10 cellular contexts compared by ENCODE assay signal in the genomic region with DNA sequence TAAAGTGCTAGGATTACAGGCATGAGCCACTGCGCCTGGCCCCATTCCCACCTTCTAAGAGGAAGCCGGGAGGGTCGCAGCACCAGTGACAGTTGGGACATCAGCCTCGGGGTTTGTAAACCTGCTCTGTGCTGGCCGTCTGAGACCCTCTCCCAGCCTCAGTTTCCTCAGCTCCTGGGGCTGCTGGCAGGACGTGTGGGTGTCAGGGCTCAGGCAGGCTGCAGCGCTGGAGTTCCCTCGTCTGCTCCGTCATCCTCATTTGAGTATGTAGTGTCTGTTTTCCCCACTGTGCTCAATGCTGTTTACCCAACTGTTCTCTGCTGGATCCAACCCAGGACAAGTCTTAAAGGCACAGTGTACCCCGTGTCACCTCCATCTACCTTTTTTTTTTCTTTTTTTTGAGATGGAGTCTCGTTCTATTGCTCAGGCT. TPM values are rescaled to one million over a fixed set of nuclear protein-coding genes. Genes with fewer than 3 reads are reported as not detected.
DNase-seq lines count a peak whose midpoint lies in the region; ATAC-seq and TF ChIP-seq lines count a peak whose summit lies in the region.
"Had no signal": no experiment of that assay in that cellular context is flagged by ENCODE, and none has a peak within 500 bp of the region (broad histone marks: within the 10 kb centered on the region; RNA-seq: fewer than 3 reads in every experiment).

No MANE protein-coding gene starts in this region.

- H3K4me3 ChIP-seq in testis = no peak overlapping the region

- no peaks in the 10 kb centered on the region for H3K9me3 Mint-ChIP-seq in effector memory CD8-positive, alpha-beta T cell
- peaks cover 3% of the 10 kb centered on the region for H3K9me3 Mint-ChIP-seq in osteocyte (ENCODE audit: unreplicated experiment)

- intact Hi-C loops in testis (cut with DNase I; ENCODE audit: low total_unique reads) = no loop called here

- H3K36me3 Mint-ChIP-seq in effector memory CD8-positive, alpha-beta T cell (ENCODE audit: insufficient read depth) = peaks cover 48% of the 10 kb centered on the region
- H3K36me3 Mint-ChIP-seq in osteocyte (ENCODE audit: unreplicated experiment) = no peaks in the 10 kb centered on the region

- TF ChIP-seq CTCF in osteocyte (IDR thresholded peaks at IDR 0.05) (no peak), testis (IDR thresholded peaks at IDR 0.05) (no peak)

- 65 to 68% methylated on average over 10 to 11 of the region's 11 CpGs for WGBS in testis, 2 donors

- ATAC-seq in effector memory CD8-positive, alpha-beta T cell (replicated peaks) = no peak
- no peak for ATAC-seq in GM21737 (IDR thresholded peaks at IDR 0.05; ENCODE audit: unreplicated experiment)
- no peak for ATAC-seq in HG02840 (IDR thresholded peaks at IDR 0.05; ENCODE audit: low FRiP score, unreplicated experiment)
- no peak for ATAC-seq in HG03457 (IDR thresholded peaks at IDR 0.05; ENCODE audit: unreplicated experiment)

- H3K9me3 ChIP-seq in testis = no peaks in the 10 kb centered on the region

- no peak for TF ChIP-seq POLR2A in testis (IDR thresholded peaks at IDR 0.05)

- no peak overlapping the region for H3K27ac ChIP-seq in testis
- H3K27ac ChIP-seq: epithelial cell of prostate had no signal

- peaks cover 35% of the 10 kb centered on the region for H3K4me1 ChIP-seq in testis

- no peaks in the 10 kb centered on the region for H3K36me3 ChIP-seq in testis (ENCODE audit: low read depth, missing control alignments)

- peaks cover 31 to 32% of the 10 kb centered on the region in 2 donors for H3K4me1 Mint-ChIP-seq in effector memory CD8-positive, alpha-beta T cell (ENCODE audit: low read depth in 2 of 2)
- peaks cover 35% of the 10 kb centered on the region for H3K4me1 Mint-ChIP-seq in osteocyte (ENCODE audit: unreplicated experiment)

- peak overlapping the region; percentile 25 to 97 for H3K27ac Mint-ChIP-seq in effector memory CD8-positive, alpha-beta T cell
- no peak overlapping the region for H3K27ac Mint-ChIP-seq in osteocyte (ENCODE audit: unreplicated experiment)

- peak overlapping the region in 1 of 2 donors; percentile 93 for H3K4me3 Mint-ChIP-seq in effector memory CD8-positive, alpha-beta T cell
- peak overlapping the region; percentile 44 for H3K4me3 Mint-ChIP-seq in osteocyte (ENCODE audit: unreplicated experiment)

- no peaks in the 10 kb centered on the region for H3K27me3 ChIP-seq in testis

- DNase-seq in COLO668 (lab: John Stamatoyannopoulos, UW; ENCODE audit: unreplicated experiment) (peak; percentile 8), NCI-H1694 treated with DMSO at 0.1 percent for 48 hours (lab: John Stamatoyannopoulos, UW) (peak; percentile 57), osteocyte (ENCODE audit: extremely low spot score, unreplicated experiment) (no peak), testis (no peak)
- no peak for DNase-seq in effector memory CD8-positive, alpha-beta T cell
- DNase-seq: SHP77 treated with DMSO at 0.1 percent for 48 hours had no signal

- no peaks in the 10 kb centered on the region for H3K27me3 Mint-ChIP-seq in effector memory CD8-positive, alpha-beta T cell
- H3K27me3 Mint-ChIP-seq in osteocyte (ENCODE audit: unreplicated experiment) = no peaks in the 10 kb centered on the region

RNA-seq across cellular contexts. Expression of gene NINJ1, which starts 2.0 kb away (rescaled TPM):
- 28.1 and 32.9 TPM in 2 replicates for total RNA-seq in osteocyte
- total RNA-seq in testis = 100 to 1,000 TPM; 148 to 152 TPM
- 99.3 TPM for polyA plus RNA-seq in testis (ENCODE audit: insufficient read depth, low read depth, low replicate concordance)

RNA-seq across cellular contexts. Expression of gene CARD19, which starts 40.0 kb away (rescaled TPM):
- total RNA-seq in osteocyte = 35.8 and 42.9 TPM in 2 replicates
- total RNA-seq in testis = 100 to 1,000 TPM; 138 to 147 TPM
- 99.4 TPM for polyA plus RNA-seq in testis (ENCODE audit: insufficient read depth, low read depth, low replicate concordance)

RNA-seq across cellular contexts. Expression of gene WNK2, which starts 47.9 kb away (rescaled TPM):
- total RNA-seq in osteocyte (not detected in 2 replicates), testis (10 to 100 TPM; 50.5 to 91.1 TPM)
- polyA plus RNA-seq in testis (ENCODE audit: insufficient read depth, low read depth, low replicate concordance) = 29.0 TPM

Comparison
In these comparisons a context has a peak if more than half of its experiments do, and no peak if none do; other contexts are left out.
1. DNase-seq: peak in COLO668 (single experiment) and NCI-H1694 treated with DMSO at 0.1 percent for 48 hours (single experiment); none in effector memory CD8-positive, alpha-beta T cell (0 of 3), osteocyte (single experiment) and testis (single experiment).
2. RNA of gene WNK2, which starts 47.9 kb away (total RNA-seq): 50.5 to 91.1 TPM in testis; not detected in osteocyte; every median in the first group is over 10 times any median in the second.